ENCODE assay signal across 8 cellular contexts in genomic region chr6:98946877-98947410, GRCh38. TPM values are rescaled to one million over a fixed set of nuclear protein-coding genes. Genes with fewer than 3 reads are reported as not detected.
DNase-seq lines count a peak whose midpoint lies in the region; ATAC-seq and TF ChIP-seq lines count a peak whose summit lies in the region.

No MANE protein-coding gene starts in this region.

- peak; percentile 38 for DNase-seq in Daoy (ENCODE audit: low read depth)
- DNase-seq in KBM-7 = peak; percentile 55
- DNase-seq in T-helper 2 cell treated with Interferon-gamma antibody and Interleukin-4, amounts not matched to agents 5 μg/mL and 100 μg/mL, for 36 hours (ENCODE audit: low spot score) = peak; percentile 23
- peak in 1 of 2 donors; percentile 23 for DNase-seq in breast epithelium (ENCODE audit: low spot score in 2 of 2)
- peak; percentile 55 for DNase-seq in left kidney (ENCODE audit: low read depth, low spot score)
- peak; percentile 38 for DNase-seq in stimulated activated CD4-positive, alpha-beta T cell treated with anti-CD3 and anti-CD28 coated beads, Interleukin-4, amount 100 ng/mL, for 24 hours
- no peak for DNase-seq in T1000 (lab: John Stamatoyannopoulos, UW)

- peak overlapping the region; percentile 81 to 94 (median 91) for H3K4me3 ChIP-seq in breast epithelium

- peak; percentile 27 for ATAC-seq in GM21786 (IDR thresholded peaks at IDR 0.05; ENCODE audit: unreplicated experiment)

- no peaks in the 10 kb centered on the region for H3K4me1 ChIP-seq in breast epithelium

- peak overlapping the region; percentile 87 for H3K27ac ChIP-seq in breast epithelium

- TF ChIP-seq CTCF in breast epithelium (IDR thresholded peaks at IDR 0.05) = no peak

- TF ChIP-seq POLR2A in breast epithelium (IDR thresholded peaks at IDR 0.05) = no peak

- H3K4me3 Mint-ChIP-seq in T-helper 2 cell treated with Interferon-gamma antibody and Interleukin-4, amounts not matched to agents 5 μg/mL and 100 μg/mL, for 36 hours = peak overlapping the region; percentile 89

- peaks cover 8% of the 10 kb centered on the region for H3K9me3 Mint-ChIP-seq in T-helper 2 cell treated with Interferon-gamma antibody and Interleukin-4, amounts not matched to agents 5 μg/mL and 100 μg/mL, for 36 hours

- peak overlapping the region; percentile 96 for H3K27ac Mint-ChIP-seq in T-helper 2 cell treated with Interferon-gamma antibody and Interleukin-4, amounts not matched to agents 5 μg/mL and 100 μg/mL, for 36 hours

- H3K36me3 ChIP-seq in breast epithelium = no peaks in the 10 kb centered on the region

- intact Hi-C loops in breast epithelium (cut with DNase I; ENCODE audit: low total_unique reads) = no loop called here

- H3K27me3 ChIP-seq in breast epithelium = no peaks in the 10 kb centered on the region

- H3K27me3 Mint-ChIP-seq in T-helper 2 cell treated with Interferon-gamma antibody and Interleukin-4, amounts not matched to agents 5 μg/mL and 100 μg/mL, for 36 hours (ENCODE audit: low read depth) = peaks cover 23% of the 10 kb centered on the region

- no peaks in the 10 kb centered on the region for H3K9me3 ChIP-seq in breast epithelium

- H3K4me1 Mint-ChIP-seq in T-helper 2 cell treated with Interferon-gamma antibody and Interleukin-4, amounts not matched to agents 5 μg/mL and 100 μg/mL, for 36 hours (ENCODE audit: low read depth) = peaks cover 28% of the 10 kb centered on the region

- in situ Hi-C loops in KBM-7 (cut with MboI; ENCODE audit: low pct_unique_long_range_greater_than_20kb, low sequenced_read_pairs) = no loop called here

- H3K36me3 Mint-ChIP-seq in T-helper 2 cell treated with Interferon-gamma antibody and Interleukin-4, amounts not matched to agents 5 μg/mL and 100 μg/mL, for 36 hours (ENCODE audit: low read depth) = peaks cover 16% of the 10 kb centered on the region

RNA-seq across cellular contexts. Expression of gene FBXL4, which starts 0.8 kb away (rescaled TPM):
- total RNA-seq in Daoy (2014; rRNA removed; shearing (Covaris generic)) = 4.7 and 8.8 TPM in 2 replicates
- total RNA-seq in breast epithelium = 10 to 100 TPM; 20.6 to 39.4 (median 21.6) TPM
